In the genomic region with DNA sequence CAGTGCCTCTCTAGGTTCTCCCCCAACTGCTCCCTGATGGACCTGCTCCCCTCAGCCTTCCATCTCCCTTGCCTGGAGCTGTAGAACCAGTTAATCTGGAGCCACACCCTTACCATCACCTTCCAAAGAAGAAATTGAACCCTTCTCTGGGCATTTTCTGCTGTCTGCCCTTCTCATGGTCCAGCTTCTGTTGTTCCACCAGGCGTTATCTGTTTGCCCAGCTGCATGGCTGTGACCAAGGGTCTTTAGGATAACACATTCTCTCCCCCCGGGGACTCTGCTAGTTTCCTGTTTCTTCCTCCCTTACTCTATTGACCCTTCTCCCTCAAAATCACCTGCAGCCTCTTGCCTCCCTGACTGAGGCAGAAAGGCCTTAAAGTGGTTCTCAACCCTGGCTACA, we compare ENCODE assay signal across 14 cellular contexts. TPM values are rescaled to one million over a fixed set of nuclear protein-coding genes. Genes with fewer than 3 reads are reported as not detected.
"Had no signal": no experiment of that assay in that cellular context is flagged by ENCODE, and none has a peak within 500 bp of the region (broad histone marks: within the 10 kb centered on the region; RNA-seq: fewer than 3 reads in every experiment).

No MANE protein-coding gene starts in this region.

- H3K27me3 ChIP-seq: sigmoid colon had no signal

- ATAC-seq: activated naive CD4-positive, alpha-beta T cell treated with anti-CD3 and anti-CD28 coated beads, Interleukin-2, amount 50 U/mL, for 72 hours; left lung had no signal

- H3K9me3 Mint-ChIP-seq: activated naive CD4-positive, alpha-beta T cell treated with anti-CD3 and anti-CD28 coated beads, Interleukin-2, amount 50 U/mL, for 72 hours; endodermal cell; nephron progenitor cell; stimulated activated naive CD8-positive, alpha-beta T cell treated with anti-CD3 and anti-CD28 coated beads, Interleukin-15, Interleukin-2, amounts not matched to agents 100 ng/mL and 50 ng/mL, for 24 hours had no signal

- H3K4me3 Mint-ChIP-seq: endodermal cell; stimulated activated naive CD8-positive, alpha-beta T cell treated with anti-CD3 and anti-CD28 coated beads, Interleukin-15, Interleukin-2, amounts not matched to agents 100 ng/mL and 50 ng/mL, for 24 hours had no signal

- H3K27ac ChIP-seq: left lung, sigmoid colon had no signal

- H3K4me3 ChIP-seq: left lung, sigmoid colon had no signal

- H3K36me3 ChIP-seq: left lung, sigmoid colon had no signal

- H3K27ac Mint-ChIP-seq: brain; endodermal cell; nephron progenitor cell; stimulated activated naive CD8-positive, alpha-beta T cell treated with anti-CD3 and anti-CD28 coated beads, Interleukin-15, Interleukin-2, amounts not matched to agents 100 ng/mL and 50 ng/mL, for 24 hours had no signal

- H3K36me3 Mint-ChIP-seq: activated naive CD4-positive, alpha-beta T cell treated with anti-CD3 and anti-CD28 coated beads, Interleukin-2, amount 50 U/mL, for 72 hours had no signal

- DNase-seq: activated CD4-positive, alpha-beta T cell treated with anti-CD3 and anti-CD28 coated beads for 1 hour; activated CD8-positive, alpha-beta memory T cell treated with anti-CD3 and anti-CD28 coated beads for 24 hours; amniotic stem cell; dermis blood vessel endothelial cell; endodermal cell; left lung; nephron progenitor cell; sigmoid colon; stimulated activated CD4-positive, alpha-beta T cell treated with anti-CD3 and anti-CD28 coated beads, Interleukin-2, amount 100 ng/mL, for 48 hours had no signal

- H3K9me3 ChIP-seq: left lung, sigmoid colon had no signal

RNA-seq across cellular contexts. Expression of gene ATP6V1B1, which starts 39.5 kb away (rescaled TPM):
- total RNA-seq: dermis blood vessel endothelial cell, endodermal cell, pulmonary artery endothelial cell, temporal lobe had no signal
